In the genomic region with DNA sequence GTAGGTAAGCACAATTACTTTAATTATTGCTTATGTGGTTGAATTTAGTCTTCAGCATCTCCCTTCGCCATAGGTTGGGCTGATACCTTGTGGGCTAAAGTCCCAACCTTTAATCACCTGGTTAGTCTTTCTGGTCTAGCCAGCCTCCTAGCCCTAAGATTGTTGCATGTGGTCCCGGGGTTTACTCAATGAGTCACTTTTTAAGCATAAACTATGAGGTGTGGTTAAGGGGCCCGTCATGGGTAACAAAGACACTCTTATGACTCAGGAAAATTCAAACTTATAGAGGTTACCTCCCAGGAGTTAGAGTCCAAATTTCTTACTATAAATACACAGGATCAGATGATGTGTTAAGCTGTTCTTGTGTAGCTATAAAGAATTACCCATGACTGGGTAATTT, we compare ENCODE assay signal across 11 cellular contexts.
DNase-seq lines count a peak whose midpoint lies in the region; ATAC-seq, FAIRE-seq and TF ChIP-seq lines count a peak whose summit lies in the region.
"Had no signal": no experiment of that assay in that cellular context is flagged by ENCODE, and none has a peak within 500 bp of the region (broad histone marks: within the 10 kb centered on the region; RNA-seq: fewer than 3 reads in every experiment).

No MANE protein-coding gene starts in this region.

- TF ChIP-seq POLR2A in breast epithelium (IDR thresholded peaks at IDR 0.05): no peak

- H3K9me3 Mint-ChIP-seq in MCF 10A (ENCODE audit: unreplicated experiment): peaks cover 5% of the 10 kb centered on the region

- DNase-seq in MCF 10A (ENCODE audit: unreplicated experiment): peak; percentile 77
- no peak for DNase-seq in breast epithelium (ENCODE audit: low spot score in 2 of 2)
- DNase-seq in astrocyte of the hippocampus (ENCODE audit: low read depth, low spot score): peak; percentile 93
- DNase-seq in urothelium cell line (ENCODE audit: low spot score): peak; percentile 82
- no peak for DNase-seq in NCI-H1417 treated with DMSO at 0.1 percent for 48 hours (lab: John Stamatoyannopoulos, UW)
- DNase-seq in OCI-LY7 (ENCODE audit: low spot score): no peak
- DNase-seq in DMS114 treated with DMSO at 0.1 percent for 48 hours (lab: John Stamatoyannopoulos, UW; ENCODE audit: unreplicated experiment): no peak
- DNase-seq: activated naive CD4-positive, alpha-beta T cell treated with anti-CD3 and anti-CD28 coated beads, Interleukin-2, amount 10 ng/mL, durations not matched to agents 7 days and 5 days had no signal

- no peaks in the 10 kb centered on the region for H3K27me3 Mint-ChIP-seq in MCF 10A (ENCODE audit: insufficient read depth, unreplicated experiment)
- H3K27me3 Mint-ChIP-seq: activated naive CD4-positive, alpha-beta T cell treated with anti-CD3 and anti-CD28 coated beads, Interleukin-2, amount 10 ng/mL, durations not matched to agents 7 days and 5 days had no signal

- peaks cover 0 to 4% of the 10 kb centered on the region in 2 donors for H3K9me3 ChIP-seq in breast epithelium
- no peaks in the 10 kb centered on the region for H3K9me3 ChIP-seq in OCI-LY7 (ENCODE audit: low read length)
- H3K9me3 ChIP-seq: neutrophil had no signal

- no peaks in the 10 kb centered on the region for H3K27me3 ChIP-seq in breast epithelium
- H3K27me3 ChIP-seq: neutrophil had no signal

- CTCF ChIA-PET in MCF 10A (lab: Yijun Ruan, JAX): interaction anchor here (0.6 kb wide), 1 partner anchor 971 kb away, joined by 3 read pairs; no protein-coding TSS in a partner anchor
- CTCF ChIA-PET in OCI-LY7 (lab: Charles Lee; ENCODE audit: unreplicated experiment): no interaction called here

- FAIRE-seq in urothelium cell line (lab: Jason Lieb, UNC): peak; percentile 81
- FAIRE-seq: K562 had no signal

- no TSS peak for BruUV-seq in MCF 10A (replicated peaks; lab: Mats Ljungman, UMichigan)
- no TSS peak for BruUV-seq in OCI-LY7 (replicated peaks; lab: Mats Ljungman, UMichigan)

- H3K4me3 ChIP-seq in breast epithelium (no peak overlapping the region), OCI-LY7 (ENCODE audit: low read depth, low read length, poor library complexity, severe bottlenecking) (no peak overlapping the region)
- H3K4me3 ChIP-seq: K562 had no signal

- H3K4me1 ChIP-seq in breast epithelium: no peaks in the 10 kb centered on the region
- H3K4me1 ChIP-seq in OCI-LY7 (ENCODE audit: insufficient read depth, low read length, poor library complexity, severe bottlenecking): no peaks in the 10 kb centered on the region

- H3K9me2 ChIP-seq in OCI-LY7 (ENCODE audit: insufficient read depth, low read length): no peaks in the 10 kb centered on the region

- H3K4me3 Mint-ChIP-seq in MCF 10A (ENCODE audit: unreplicated experiment): no peak overlapping the region
- H3K4me3 Mint-ChIP-seq: activated naive CD4-positive, alpha-beta T cell treated with anti-CD3 and anti-CD28 coated beads, Interleukin-2, amount 10 ng/mL, durations not matched to agents 7 days and 5 days had no signal

- TF ChIP-seq CTCF in MCF 10A (IDR thresholded peaks at IDR 0.05; ENCODE audit: unreplicated experiment) (no peak), breast epithelium (IDR thresholded peaks at IDR 0.05) (no peak), OCI-LY7 (conservative IDR thresholded peaks at IDR 0.05; ENCODE audit: low read length) (no peak)

- H3K36me3 Mint-ChIP-seq in MCF 10A (ENCODE audit: insufficient read depth, unreplicated experiment): no peaks in the 10 kb centered on the region
- H3K36me3 Mint-ChIP-seq: activated naive CD4-positive, alpha-beta T cell treated with anti-CD3 and anti-CD28 coated beads, Interleukin-2, amount 10 ng/mL, durations not matched to agents 7 days and 5 days had no signal

- H3K4me1 Mint-ChIP-seq in MCF 10A (ENCODE audit: insufficient read depth, unreplicated experiment): peaks cover 11% of the 10 kb centered on the region
- H3K4me1 Mint-ChIP-seq: activated naive CD4-positive, alpha-beta T cell treated with anti-CD3 and anti-CD28 coated beads, Interleukin-2, amount 10 ng/mL, durations not matched to agents 7 days and 5 days had no signal

- no peak overlapping the region for H3K27ac ChIP-seq in breast epithelium
- H3K27ac ChIP-seq in OCI-LY7 (ENCODE audit: low read depth, low read length, poor library complexity, severe bottlenecking): no peak overlapping the region
- H3K27ac ChIP-seq: neutrophil had no signal

- H4K20me1 ChIP-seq in OCI-LY7 (ENCODE audit: insufficient read depth, low read length): no peaks in the 10 kb centered on the region

- intact Hi-C loops in MCF 10A (cut with micrococcal nuclease): no loop called here
- intact Hi-C loops in breast epithelium (cut with DNase I; ENCODE audit: low total_unique reads): no loop called here
- intact Hi-C loops in OCI-LY7 (cut with micrococcal nuclease; ENCODE audit: unreplicated experiment): no loop called here

- POLR2A ChIA-PET in MCF 10A (lab: Yijun Ruan, JAX): no interaction called here
- POLR2A ChIA-PET in OCI-LY7 (lab: Charles Lee): no interaction called here

- H2AFZ ChIP-seq in OCI-LY7 (ENCODE audit: low read length): no peak overlapping the region

- ATAC-seq in HG03460 (IDR thresholded peaks at IDR 0.05; ENCODE audit: unreplicated experiment): peak; percentile 75
- ATAC-seq: K562 had no signal

- H3K36me3 ChIP-seq in breast epithelium (no peaks in the 10 kb centered on the region), OCI-LY7 (ENCODE audit: insufficient read depth, low read length) (no peaks in the 10 kb centered on the region)
- H3K36me3 ChIP-seq: neutrophil had no signal

- no peaks in the 10 kb centered on the region for H3K79me2 ChIP-seq in OCI-LY7 (ENCODE audit: insufficient read depth, low read depth, low read length)

- peak overlapping the region; percentile 57 for H3K27ac Mint-ChIP-seq in MCF 10A (ENCODE audit: low read depth, unreplicated experiment)
- H3K27ac Mint-ChIP-seq: activated naive CD4-positive, alpha-beta T cell treated with anti-CD3 and anti-CD28 coated beads, Interleukin-2, amount 10 ng/mL, durations not matched to agents 7 days and 5 days had no signal

- H3K4me2 ChIP-seq in OCI-LY7 (ENCODE audit: low read length): no peak overlapping the region

Comparison
In these comparisons a context has a peak if more than half of its experiments do, and no peak if none do; other contexts are left out.
1. DNase-seq: peak in MCF 10A (single experiment), astrocyte of the hippocampus (single experiment) and urothelium cell line (single experiment); none in breast epithelium (0 of 2), NCI-H1417 treated with DMSO at 0.1 percent for 48 hours (single experiment), OCI-LY7 (single experiment) and DMS114 treated with DMSO at 0.1 percent for 48 hours (single experiment).